Comparison of ENCODE assay signal across 22 cellular contexts in the genomic region with DNA sequence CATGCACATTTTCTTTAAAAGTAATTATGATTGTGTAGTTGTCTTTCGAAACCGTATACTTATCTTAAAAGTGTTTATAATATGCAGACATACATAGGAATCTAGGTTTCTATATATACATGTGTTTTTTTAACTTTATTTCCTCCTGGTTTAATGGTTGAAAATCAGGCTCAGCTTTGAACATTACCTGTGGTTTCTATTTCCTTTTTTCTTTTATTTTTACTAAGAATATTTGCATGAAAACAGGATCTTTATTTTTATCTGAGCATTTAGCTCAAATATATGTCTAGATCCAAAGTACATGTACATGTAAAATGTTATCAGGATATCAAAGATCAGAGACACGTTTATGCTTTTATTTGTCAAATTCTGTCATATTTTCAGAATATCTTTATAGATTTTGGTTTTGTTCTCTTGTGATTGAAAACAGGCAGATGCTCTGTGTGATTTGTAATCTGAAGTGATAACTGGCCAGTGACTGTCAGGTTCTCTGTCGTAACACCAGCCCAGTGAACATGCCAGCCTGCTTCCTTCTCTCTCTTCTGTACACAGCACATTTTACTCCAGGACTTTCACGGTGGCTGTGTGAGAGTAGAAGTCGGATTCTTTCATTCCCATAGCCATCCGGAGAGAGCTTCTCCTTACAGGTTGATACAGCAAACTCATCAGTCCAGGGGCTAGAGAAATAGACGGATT. TPM values are rescaled to one million over a fixed set of nuclear protein-coding genes. Genes with fewer than 3 reads are reported as not detected.
DNase-seq lines count a peak whose midpoint lies in the region; ATAC-seq and TF ChIP-seq lines count a peak whose summit lies in the region.
"Had no signal": no experiment of that assay in that cellular context is flagged by ENCODE, and none has a peak within 500 bp of the region (broad histone marks: within the 10 kb centered on the region; RNA-seq: fewer than 3 reads in every experiment).

No MANE protein-coding gene starts in this region.

- H3F3A ChIP-seq in SU-DHL-6 (ENCODE audit: insufficient read depth): peaks cover 61% of the 10 kb centered on the region

- H2BK5ac ChIP-seq in neuronal stem cell (ENCODE audit: low read length): no peak overlapping the region

- no peak overlapping the region for H2BK15ac ChIP-seq in neuronal stem cell (ENCODE audit: low read length)

- H3K27ac Mint-ChIP-seq in CD4-positive, CD25-positive, alpha-beta regulatory T cell: peak overlapping the region; percentile 79 to 90 (median 87)
- H3K27ac Mint-ChIP-seq: activated T-helper 1 cell treated with anti-CD3 and anti-CD28 coated beads, Interleukin-12 subunit alpha, Interleukin-12 subunit beta, Interleukin-2, Interleukin-4 antibody, amounts not matched to agents 30 ng/mL and 10 ng/mL and 1 ng/mL, durations not matched to agents 14 hours and 24 hours and 36 hours; T-helper 1 cell treated with Interleukin-12 subunit alpha and Interleukin-12 subunit beta and Interleukin-4 antibody, amounts not matched to agents 30 μg/mL and 1 μg/mL, for 36 hours had no signal

- peak overlapping the region; percentile 58 for H2AFZ ChIP-seq in SU-DHL-6 (ENCODE audit: low read depth, low read length, severe bottlenecking)
- no peak overlapping the region for H2AFZ ChIP-seq in neuronal stem cell (ENCODE audit: low read length)

- H4K91ac ChIP-seq in neuronal stem cell (ENCODE audit: low read depth, low read length, poor library complexity): no peak overlapping the region

- H3K4ac ChIP-seq in neuronal stem cell (ENCODE audit: low read length): no peak overlapping the region

- DNase-seq in CD4-positive, CD25-positive, alpha-beta regulatory T cell: peak in 1 of 3 donors; percentile 37
- no peak for DNase-seq in mucosa of descending colon
- DNase-seq in NCI-H1092 treated with DMSO at 0.1 percent for 48 hours (lab: John Stamatoyannopoulos, UW): no peak
- no peak for DNase-seq in GM13976 (ENCODE audit: low spot score)
- DNase-seq in neuronal stem cell (ENCODE audit: low spot score): no peak
- DNase-seq: activated CD4-positive, CD25-positive, alpha-beta regulatory T cell; adrenal gland; COR-L47; EL; left ventricle myocardium superior; NCI-H2029 treated with DMSO at 0.1 percent for 48 hours; NCI-H446 treated with DMSO at 0.1 percent for 48 hours; Right ventricle myocardium superior; tibial artery had no signal

- WGBS in neuronal stem cell (ENCODE audit: extremely low coverage in 2 of 2, insufficient read length in 2 of 2, insufficient replicate concordance in 1 of 2), 2 donors: no CpG with 5 or more reads among the region's 8 CpGs

- H3K9me3 Mint-ChIP-seq in CD4-positive, CD25-positive, alpha-beta regulatory T cell: no peaks in the 10 kb centered on the region
- H3K9me3 Mint-ChIP-seq: activated T-helper 1 cell treated with anti-CD3 and anti-CD28 coated beads, Interleukin-12 subunit alpha, Interleukin-12 subunit beta, Interleukin-2, Interleukin-4 antibody, amounts not matched to agents 30 ng/mL and 10 ng/mL and 1 ng/mL, durations not matched to agents 14 hours and 24 hours and 36 hours; T-helper 1 cell treated with Interleukin-12 subunit alpha and Interleukin-12 subunit beta and Interleukin-4 antibody, amounts not matched to agents 30 μg/mL and 1 μg/mL, for 36 hours had no signal

- peak; percentile 20 for TF ChIP-seq POLR2A in GM19099 (IDR thresholded peaks at IDR 0.05; ENCODE audit: extremely low read depth, insufficient read length, low read depth)

- H3K4me3 ChIP-seq in CD4-positive, CD25-positive, alpha-beta regulatory T cell (ENCODE audit: low read depth, low read length): peak overlapping the region; percentile 71
- H3K4me3 ChIP-seq in SU-DHL-6 (ENCODE audit: insufficient read depth, low read length, poor library complexity, severe bottlenecking) (peak overlapping the region; percentile 50), mucosa of descending colon (no peak overlapping the region), neuronal stem cell (ENCODE audit: low read length in 2 of 2) (no peak overlapping the region)
- H3K4me3 ChIP-seq: adrenal gland, breast epithelium, coronary artery, tibial artery had no signal

- H2AK5ac ChIP-seq in neuronal stem cell (ENCODE audit: low read depth, low read length): no peak overlapping the region

- no peak overlapping the region for H3K23ac ChIP-seq in neuronal stem cell (ENCODE audit: low read depth, low read length, poor library complexity)

- H4K8ac ChIP-seq in neuronal stem cell (ENCODE audit: low read depth, low read length): no peak overlapping the region

- no peaks in the 10 kb centered on the region for H3K36me3 ChIP-seq in CD4-positive, CD25-positive, alpha-beta regulatory T cell (ENCODE audit: control insufficient read depth, insufficient read depth, low read length)
- H3K36me3 ChIP-seq in SU-DHL-6 (ENCODE audit: low read length) (no peaks in the 10 kb centered on the region), mucosa of descending colon (ENCODE audit: low read depth) (no peaks in the 10 kb centered on the region), neuronal stem cell (replicated peaks in 1 of 2; ENCODE audit: control insufficient read depth in 2 of 2, insufficient read depth in 2 of 2, low read length in 2 of 2) (peaks cover 8 to 61% of the 10 kb centered on the region in 2 donors)
- H3K36me3 ChIP-seq: breast epithelium had no signal

- H3K4me2 ChIP-seq in SU-DHL-6 (ENCODE audit: low read depth, low read length, poor library complexity, severe bottlenecking) (peak overlapping the region; percentile 86), neuronal stem cell (ENCODE audit: insufficient read depth, low read length, poor library complexity, severe bottlenecking) (no peak overlapping the region)

- peak in 1 of 2 donors; percentile 24 for ATAC-seq in CD4-positive, CD25-positive, alpha-beta regulatory T cell (ENCODE audit: low read depth in 2 of 2)
- peak; percentile 31 for ATAC-seq in mucosa of descending colon
- no peak for ATAC-seq in GM21723 (IDR thresholded peaks at IDR 0.05; ENCODE audit: unreplicated experiment)
- ATAC-seq: HCT116, left ventricle myocardium superior had no signal

- TF ChIP-seq CTCF in SU-DHL-6 (IDR thresholded peaks at IDR 0.05; ENCODE audit: insufficient read depth, low read length, poor library complexity, severe bottlenecking) (no peak), mucosa of descending colon (IDR thresholded peaks at IDR 0.05) (no peak), GM13976 (IDR thresholded peaks at IDR 0.05; ENCODE audit: borderline replicate concordance, control extremely low read depth, extremely low read depth, insufficient read depth, missing control alignments) (no peak)

- H2BK12ac ChIP-seq in neuronal stem cell (ENCODE audit: low read length): no peak overlapping the region

- peaks cover under 1% of the 10 kb centered on the region for H3K36me3 Mint-ChIP-seq in CD4-positive, CD25-positive, alpha-beta regulatory T cell

- peaks cover 9 to 37% (median 12%) of the 10 kb centered on the region in 4 donors for H3K4me1 Mint-ChIP-seq in CD4-positive, CD25-positive, alpha-beta regulatory T cell

- H3K27me3 ChIP-seq in CD4-positive, CD25-positive, alpha-beta regulatory T cell (ENCODE audit: control insufficient read depth, insufficient read depth, low read length): no peaks in the 10 kb centered on the region
- H3K27me3 ChIP-seq in SU-DHL-6 (ENCODE audit: low read length) (no peaks in the 10 kb centered on the region), neuronal stem cell (ENCODE audit: control insufficient read depth in 3 of 3, insufficient read depth in 3 of 3, low read depth in 1 of 3, low read length in 3 of 3) (no peaks in the 10 kb centered on the region)
- H3K27me3 ChIP-seq: adrenal gland, breast epithelium, tibial artery had no signal

- H3K4me1 ChIP-seq in CD4-positive, CD25-positive, alpha-beta regulatory T cell (ENCODE audit: control insufficient read depth, insufficient read depth, low read length, poor library complexity, severe bottlenecking): peaks cover 19% of the 10 kb centered on the region
- no peaks in the 10 kb centered on the region for H3K4me1 ChIP-seq in mucosa of descending colon (ENCODE audit: low read depth)
- no peaks in the 10 kb centered on the region for H3K4me1 ChIP-seq in neuronal stem cell (ENCODE audit: control insufficient read depth in 2 of 2, insufficient read depth in 1 of 2, low read depth in 1 of 2, low read length in 2 of 2)
- H3K4me1 ChIP-seq: adrenal gland, breast epithelium, tibial artery had no signal

- intact Hi-C loops in mucosa of descending colon (cut with DNase I, micrococcal nuclease): no loop called here

- peak overlapping the region; percentile 11 to 76 (median 62) for H3K4me3 Mint-ChIP-seq in CD4-positive, CD25-positive, alpha-beta regulatory T cell
- H3K4me3 Mint-ChIP-seq: activated T-helper 1 cell treated with anti-CD3 and anti-CD28 coated beads, Interleukin-12 subunit alpha, Interleukin-12 subunit beta, Interleukin-2, Interleukin-4 antibody, amounts not matched to agents 30 ng/mL and 10 ng/mL and 1 ng/mL, durations not matched to agents 14 hours and 24 hours and 36 hours; T-helper 1 cell treated with Interleukin-12 subunit alpha and Interleukin-12 subunit beta and Interleukin-4 antibody, amounts not matched to agents 30 μg/mL and 1 μg/mL, for 36 hours had no signal

- in situ Hi-C loops in GM13976 (cut with MboI; ENCODE audit: low sequenced_read_pairs, unreplicated experiment): no loop called here

- no peaks in the 10 kb centered on the region for H3K27me3 Mint-ChIP-seq in CD4-positive, CD25-positive, alpha-beta regulatory T cell

- H3K9ac ChIP-seq in SU-DHL-6 (ENCODE audit: low read length) (peak overlapping the region; percentile 62), neuronal stem cell (ENCODE audit: low read depth, low read length, poor library complexity) (no peak overlapping the region)

- no peak overlapping the region for H3K18ac ChIP-seq in neuronal stem cell (ENCODE audit: low read length)

- H3K9me2 ChIP-seq in SU-DHL-6 (replicated peaks; ENCODE audit: insufficient read depth, low read length): no peaks in the 10 kb centered on the region

- no peak overlapping the region for H3K14ac ChIP-seq in neuronal stem cell (ENCODE audit: low read length)

- peak overlapping the region; percentile 56 for H3K27ac ChIP-seq in CD4-positive, CD25-positive, alpha-beta regulatory T cell (ENCODE audit: insufficient read depth, low read length, poor library complexity, severe bottlenecking)
- peak overlapping the region; percentile 90 for H3K27ac ChIP-seq in SU-DHL-6 (ENCODE audit: low read depth, low read length)
- H3K27ac ChIP-seq in neuronal stem cell (replicated peaks; ENCODE audit: low read length): no peak overlapping the region
- H3K27ac ChIP-seq: adrenal gland, breast epithelium, coronary artery, tibial artery had no signal

- H3K9me3 ChIP-seq in CD4-positive, CD25-positive, alpha-beta regulatory T cell (ENCODE audit: control insufficient read depth in 2 of 2, low read length in 2 of 2): no peaks in the 10 kb centered on the region
- H3K9me3 ChIP-seq in SU-DHL-6 (ENCODE audit: insufficient read depth, low read length): no peaks in the 10 kb centered on the region
- no peaks in the 10 kb centered on the region for H3K9me3 ChIP-seq in mucosa of descending colon
- no peaks in the 10 kb centered on the region for H3K9me3 ChIP-seq in neuronal stem cell (replicated peaks in 1 of 2; ENCODE audit: control insufficient read depth in 2 of 2, insufficient read depth in 1 of 2, low read depth in 1 of 2, low read length in 2 of 2)
- H3K9me3 ChIP-seq: adrenal gland, breast epithelium, tibial artery had no signal

- H3K79me1 ChIP-seq in neuronal stem cell (ENCODE audit: low read depth, low read length): peaks cover 2% of the 10 kb centered on the region

- H4K20me1 ChIP-seq in SU-DHL-6 (ENCODE audit: low read depth, low read length): no peaks in the 10 kb centered on the region

- H3K79me2 ChIP-seq in SU-DHL-6 (ENCODE audit: insufficient read depth, low read length): no peaks in the 10 kb centered on the region

- no peak overlapping the region for H2BK120ac ChIP-seq in neuronal stem cell (ENCODE audit: low read depth, low read length)

RNA-seq across cellular contexts. Expression of gene TCTN1, which starts 13.7 kb away (rescaled TPM):
- total RNA-seq in CD4-positive, CD25-positive, alpha-beta regulatory T cell: 1.6 TPM
- 1 to 10 TPM; 2.7 to 5.8 (median 4.0) TPM for polyA plus RNA-seq in CD4-positive, CD25-positive, alpha-beta regulatory T cell
- total RNA-seq in mucosa of descending colon: 10 to 100 TPM in 1 of 3 donors, 1 to 10 TPM in 2; 7.2 to 23.7 (median 8.2) TPM
- 71.4 TPM for polyA plus RNA-seq in neuronal stem cell (2013, experiment 1 of 2)
- polyA plus RNA-seq in neuronal stem cell (2013, experiment 2 of 2): 67.0 TPM

RNA-seq across cellular contexts. Expression of gene PPTC7, which starts 44.5 kb away (rescaled TPM):
- total RNA-seq in CD4-positive, CD25-positive, alpha-beta regulatory T cell: 42.3 TPM
- 10 to 100 TPM in 1 of 4 donors, 1 to 10 TPM in 3; 6.7 to 10.3 (median 8.4) TPM for polyA plus RNA-seq in CD4-positive, CD25-positive, alpha-beta regulatory T cell
- 10 to 100 TPM; 32.2 to 34.8 (median 32.8) TPM for total RNA-seq in mucosa of descending colon
- 10.5 TPM for polyA plus RNA-seq in neuronal stem cell (2013, experiment 1 of 2)
- 10.4 TPM for polyA plus RNA-seq in neuronal stem cell (2013, experiment 2 of 2)

Comparison
In these comparisons a context has a peak if more than half of its experiments do, and no peak if none do; other contexts are left out.
1. H3K4me3 ChIP-seq: peak in CD4-positive, CD25-positive, alpha-beta regulatory T cell (single experiment) and SU-DHL-6 (single experiment); none in mucosa of descending colon (single experiment) and neuronal stem cell (0 of 2).